In the genomic region with DNA sequence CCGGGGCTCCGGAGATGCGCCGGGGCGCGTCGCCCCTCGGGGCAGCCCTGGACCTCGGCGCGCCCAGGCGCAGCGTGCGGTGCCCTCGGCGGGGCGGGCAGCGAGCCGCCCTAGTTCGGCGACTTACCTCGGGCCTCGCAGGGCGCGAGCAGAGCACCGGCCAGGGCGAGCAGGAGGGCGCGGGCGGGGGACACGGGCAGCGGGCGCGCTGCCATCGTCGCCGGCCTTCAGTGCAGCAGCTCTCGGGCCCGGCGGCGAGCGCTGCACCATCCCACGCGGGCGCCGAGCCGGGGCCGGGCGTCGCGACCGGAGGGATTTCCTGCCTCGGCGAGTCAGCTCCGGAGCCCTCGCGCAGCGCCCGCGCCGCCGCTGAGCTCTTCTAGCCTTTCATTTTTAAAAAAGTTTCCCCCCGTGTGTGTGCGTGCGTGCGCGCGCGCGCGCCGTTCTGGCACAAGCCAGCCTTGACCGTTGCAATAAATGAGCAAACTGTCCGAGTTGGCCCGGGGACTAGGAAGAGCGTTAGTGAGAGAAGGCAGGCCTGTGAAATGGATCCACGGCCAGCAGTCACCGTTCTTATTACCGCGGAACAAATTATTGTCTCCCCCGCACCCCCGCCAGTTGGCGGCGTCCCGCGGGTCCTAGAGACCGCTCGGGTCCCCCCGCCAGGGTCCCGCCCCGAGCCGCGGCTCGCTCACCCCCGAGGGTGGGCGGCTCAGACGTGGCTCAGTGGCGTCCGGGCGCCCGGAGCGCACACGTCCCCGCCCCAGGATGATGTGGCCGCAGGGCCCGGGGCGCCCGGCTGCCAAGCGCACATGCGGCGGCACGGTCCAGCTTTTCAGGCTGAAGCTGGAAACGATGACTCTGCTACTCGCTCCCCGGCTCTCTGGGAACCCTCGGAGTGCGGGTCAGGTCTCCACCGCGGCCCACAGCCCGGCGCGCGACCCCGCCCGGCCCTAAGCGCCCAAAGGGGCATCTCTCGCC, we compare ENCODE assay signal across 8 cellular contexts. TPM values are rescaled to one million over a fixed set of nuclear protein-coding genes. Genes with fewer than 3 reads are reported as not detected.
DNase-seq lines count a peak whose midpoint lies in the region; ATAC-seq and TF ChIP-seq lines count a peak whose summit lies in the region.

A gene with protein sequence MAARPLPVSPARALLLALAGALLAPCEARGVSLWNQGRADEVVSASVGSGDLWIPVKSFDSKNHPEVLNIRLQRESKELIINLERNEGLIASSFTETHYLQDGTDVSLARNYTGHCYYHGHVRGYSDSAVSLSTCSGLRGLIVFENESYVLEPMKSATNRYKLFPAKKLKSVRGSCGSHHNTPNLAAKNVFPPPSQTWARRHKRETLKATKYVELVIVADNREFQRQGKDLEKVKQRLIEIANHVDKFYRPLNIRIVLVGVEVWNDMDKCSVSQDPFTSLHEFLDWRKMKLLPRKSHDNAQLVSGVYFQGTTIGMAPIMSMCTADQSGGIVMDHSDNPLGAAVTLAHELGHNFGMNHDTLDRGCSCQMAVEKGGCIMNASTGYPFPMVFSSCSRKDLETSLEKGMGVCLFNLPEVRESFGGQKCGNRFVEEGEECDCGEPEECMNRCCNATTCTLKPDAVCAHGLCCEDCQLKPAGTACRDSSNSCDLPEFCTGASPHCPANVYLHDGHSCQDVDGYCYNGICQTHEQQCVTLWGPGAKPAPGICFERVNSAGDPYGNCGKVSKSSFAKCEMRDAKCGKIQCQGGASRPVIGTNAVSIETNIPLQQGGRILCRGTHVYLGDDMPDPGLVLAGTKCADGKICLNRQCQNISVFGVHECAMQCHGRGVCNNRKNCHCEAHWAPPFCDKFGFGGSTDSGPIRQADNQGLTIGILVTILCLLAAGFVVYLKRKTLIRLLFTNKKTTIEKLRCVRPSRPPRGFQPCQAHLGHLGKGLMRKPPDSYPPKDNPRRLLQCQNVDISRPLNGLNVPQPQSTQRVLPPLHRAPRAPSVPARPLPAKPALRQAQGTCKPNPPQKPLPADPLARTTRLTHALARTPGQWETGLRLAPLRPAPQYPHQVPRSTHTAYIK (minus strand): TSS at position 547 of the 981 bp plus-strand sequence. CDS start 332 bp downstream, at position 215.

- H3K9ac ChIP-seq in PC-3 (ENCODE audit: low read length), result peak within 1 kb of the TSS; percentile 65

- H3K79me2 ChIP-seq in PC-3 (ENCODE audit: low read length), result no peaks in the 10 kb centered on the region

- intact Hi-C loops in PC-3 (cut with micrococcal nuclease), result loop anchor here (1.0 to 10.0 kb wide), 6 partner anchors 86 to 521 kb away; no protein-coding TSS in a partner anchor

- no peak within 1 kb of the TSS for H3K4me3 ChIP-seq in CD8-positive, alpha-beta memory T cell (ENCODE audit: low read length)
- peak within 1 kb of the TSS; percentile 73 for H3K4me3 ChIP-seq in PC-3 (ENCODE audit: low read length)

- no peaks in the 10 kb centered on the region for H3K9me3 ChIP-seq in CD8-positive, alpha-beta memory T cell (ENCODE audit: low read length)
- no peaks in the 10 kb centered on the region for H3K9me3 ChIP-seq in PC-3 (ENCODE audit: low read length)

- peak within 1 kb of the TSS; percentile 10 to 99 (median 92) for H3K4me3 Mint-ChIP-seq in CD8-positive, alpha-beta memory T cell
- H3K4me3 Mint-ChIP-seq in endothelial cell (ENCODE audit: unreplicated experiment) (peak within 1 kb of the TSS; percentile 89), mesothelial cell of epicardium (peak within 1 kb of the TSS; percentile 82)

- POLR2A ChIA-PET in CD8-positive, alpha-beta memory T cell (lab: Charles Lee), result no interaction called here
- POLR2A ChIA-PET in PC-3 (lab: Charles Lee; ENCODE audit: unreplicated experiment), result interaction anchor here (0.6 kb wide), 1 partner anchor 181 kb away, joined by 6 read pairs; no protein-coding TSS in a partner anchor

- peak within 1 kb of the TSS; percentile 92 for H3K4me2 ChIP-seq in PC-3 (ENCODE audit: low read length)

- peak in 2 of 5 donors; percentile 13 to 16 for DNase-seq in CD8-positive, alpha-beta memory T cell
- DNase-seq in PC-3, result peak; percentile 32
- peak; percentile 43 for DNase-seq in endothelial cell (ENCODE audit: low spot score)
- DNase-seq in mesothelial cell of epicardium (ENCODE audit: low spot score in 2 of 2, unreplicated experiment in 2 of 2), result peak; percentile 29 to 59
- DNase-seq in ureter (ENCODE audit: low spot score), result peak; percentile 56
- DNase-seq in HuH-7.5 (ENCODE audit: low spot score), result no peak
- DNase-seq in NCI-H187 (lab: John Stamatoyannopoulos, UW), result no peak

- CTCF ChIA-PET in CD8-positive, alpha-beta memory T cell (lab: Charles Lee), result no interaction called here
- CTCF ChIA-PET in PC-3 (lab: Charles Lee), result interaction anchor here (1.0 kb wide), 1 partner anchor 116 kb away, joined by 3 read pairs; no protein-coding TSS in a partner anchor

- no peaks in the 10 kb centered on the region for H3K36me3 ChIP-seq in CD8-positive, alpha-beta memory T cell (ENCODE audit: insufficient read depth, low read length)
- no peaks in the 10 kb centered on the region for H3K36me3 ChIP-seq in PC-3 (ENCODE audit: low read depth, low read length)

- no peaks in the 10 kb centered on the region for H3K9me2 ChIP-seq in PC-3 (replicated peaks; ENCODE audit: low read length)

- no peak within 1 kb of the TSS for H3K27ac ChIP-seq in CD8-positive, alpha-beta memory T cell (ENCODE audit: low read depth, low read length)
- peak within 1 kb of the TSS; percentile 7; the same call in 1 of the 2 replicates for H3K27ac ChIP-seq in PC-3 (ENCODE audit: low read length)

- no peaks in the 10 kb centered on the region for H3K27me3 ChIP-seq in CD8-positive, alpha-beta memory T cell (ENCODE audit: insufficient read depth, low read length, poor library complexity, severe bottlenecking)
- H3K27me3 ChIP-seq in PC-3 (ENCODE audit: low read length), result no peaks in the 10 kb centered on the region

- peak within 1 kb of the TSS; percentile 90 for H2AFZ ChIP-seq in PC-3 (ENCODE audit: low read length)

- no TSS peak for BruUV-seq in PC-3 (replicated peaks; lab: Mats Ljungman, UMichigan)

- H3F3A ChIP-seq in PC-3 (ENCODE audit: low read length, unreplicated experiment), result no peaks in the 10 kb centered on the region

- peak within 1 kb of the TSS in 7 of 8 donors; percentile 87 to 100 (median 92) for H3K27ac Mint-ChIP-seq in CD8-positive, alpha-beta memory T cell
- H3K27ac Mint-ChIP-seq in endothelial cell (ENCODE audit: unreplicated experiment) (no peak within 1 kb of the TSS), mesothelial cell of epicardium (peak within 1 kb of the TSS; percentile 40)

- peak; percentile 38 for ATAC-seq in PC-3
- no peak for ATAC-seq in HG03159 (IDR thresholded peaks at IDR 0.05; ENCODE audit: unreplicated experiment)

- peaks cover 4 to 10% (median 7%) of the 10 kb centered on the region in 5 donors for H3K9me3 Mint-ChIP-seq in CD8-positive, alpha-beta memory T cell
- H3K9me3 Mint-ChIP-seq in endothelial cell (ENCODE audit: unreplicated experiment), result no peaks in the 10 kb centered on the region
- H3K9me3 Mint-ChIP-seq in mesothelial cell of epicardium, result peaks cover 11% of the 10 kb centered on the region

- peaks cover 0 to 28% (median 20%) of the 10 kb centered on the region in 3 donors for H3K4me1 Mint-ChIP-seq in CD8-positive, alpha-beta memory T cell
- peaks cover 36% of the 10 kb centered on the region for H3K4me1 Mint-ChIP-seq in endothelial cell (ENCODE audit: unreplicated experiment)
- peaks cover 18% of the 10 kb centered on the region for H3K4me1 Mint-ChIP-seq in mesothelial cell of epicardium

- TF ChIP-seq CTCF in PC-3 (conservative IDR thresholded peaks at IDR 0.05; ENCODE audit: low read depth, low read length), result no peak
- TF ChIP-seq CTCF in endothelial cell (IDR thresholded peaks at IDR 0.05; ENCODE audit: unreplicated experiment), result no peak
- TF ChIP-seq CTCF in mesothelial cell of epicardium (IDR thresholded peaks at IDR 0.05; ENCODE audit: unreplicated experiment), result no peak

- peaks cover 0 to 9% (median 0%) of the 10 kb centered on the region in 3 donors for H3K36me3 Mint-ChIP-seq in CD8-positive, alpha-beta memory T cell
- H3K36me3 Mint-ChIP-seq in endothelial cell (ENCODE audit: low read depth, unreplicated experiment) (peaks cover 8% of the 10 kb centered on the region), mesothelial cell of epicardium (peaks cover 4% of the 10 kb centered on the region)

- peaks cover 24 to 28% of the 10 kb centered on the region in 2 donors for H3K27me3 Mint-ChIP-seq in CD8-positive, alpha-beta memory T cell
- H3K27me3 Mint-ChIP-seq in endothelial cell (ENCODE audit: unreplicated experiment) (peaks cover 9% of the 10 kb centered on the region), mesothelial cell of epicardium (ENCODE audit: low read depth) (peaks cover 43% of the 10 kb centered on the region)

- H4K20me1 ChIP-seq in PC-3 (ENCODE audit: low read length), result no peaks in the 10 kb centered on the region

- no peaks in the 10 kb centered on the region for H3K4me1 ChIP-seq in CD8-positive, alpha-beta memory T cell (ENCODE audit: insufficient read depth, low read length)
- peaks cover 25% of the 10 kb centered on the region for H3K4me1 ChIP-seq in PC-3 (ENCODE audit: insufficient read depth, low read length)

RNA-seq across cellular contexts. Expression of the gene that starts here (rescaled TPM):
- total RNA-seq in CD8-positive, alpha-beta memory T cell, result under 1 TPM; 0.11 to 0.31 TPM
- 6.4 TPM for polyA plus RNA-seq in CD8-positive, alpha-beta memory T cell
- total RNA-seq in PC-3 (2014; rRNA removed) (3.4 and 9.4 TPM in 2 replicates), endothelial cell (ENCODE audit: unreplicated experiment) (9.0 TPM), mesothelial cell of epicardium (10.1 to 13.4 TPM (median 13.3 TPM) in 3 replicates), ureter (12.3 TPM)

Comparison
In these comparisons a context has a peak if more than half of its experiments do, and no peak if none do; other contexts are left out.
1. DNase-seq: peak in PC-3 (single experiment), endothelial cell (single experiment), mesothelial cell of epicardium (2 of 2) and ureter (single experiment); none in HuH-7.5 (single experiment) and NCI-H187 (0 of 2).
2. Peak in every context shown above with its lines, with median percentiles within 50 percentile points of each other: H3K4me3 Mint-ChIP-seq.